In genomic region chr9:93956183-93956784, GRCh38 we compare ENCODE assay signal across 17 cellular contexts. TPM values are rescaled to one million over a fixed set of nuclear protein-coding genes. Genes with fewer than 3 reads are reported as not detected.
A peak's percentile ranks its signal among the peaks of the same experiment; 100 is the strongest.
DNase-seq lines count a peak whose midpoint lies in the region; ATAC-seq and TF ChIP-seq lines count a peak whose summit lies in the region.
"Had no signal": no experiment of that assay in that cellular context is flagged by ENCODE, and none has a peak within 500 bp of the region (broad histone marks: within the 10 kb centered on the region; RNA-seq: fewer than 3 reads in every experiment).

No MANE protein-coding gene starts in this region.

- CTCF ChIA-PET in SK-N-SH (lab: Yijun Ruan, JAX), result interaction anchor here (1.0 to 3.7 kb wide), 2 partner anchors 257 to 274 kb away, joined by 3 to 15 read pairs; no protein-coding TSS in a partner anchor

- H3F3A ChIP-seq in SK-N-SH (replicated peaks; ENCODE audit: insufficient read depth), result no peaks in the 10 kb centered on the region

- POLR2A ChIA-PET in SK-N-SH (lab: Yijun Ruan, JAX), result no interaction called here

- no peak for ATAC-seq in GM19324 (IDR thresholded peaks at IDR 0.05; ENCODE audit: low FRiP score, unreplicated experiment)
- ATAC-seq: left lobe of liver had no signal

- intact Hi-C loops in posterior vena cava (cut with DNase I), result no loop called here

- no peak for DNase-seq in T-helper 2 cell treated with Interferon-gamma antibody and Interleukin-4, amounts not matched to agents 5 μg/mL and 100 μg/mL, for 36 hours (ENCODE audit: low spot score)
- DNase-seq in T-helper 2 cell (no peak), posterior vena cava (ENCODE audit: low spot score) (peak; percentile 34), SK-N-SH (no peak), NCI-H524 (lab: John Stamatoyannopoulos, UW) (no peak)
- DNase-seq: 8988T; NK-92 treated with Interleukin-12 subunit alpha and Interleukin-12 subunit beta, amount 100 ng/mL, for 24 hours had no signal

- H3K27ac Mint-ChIP-seq in T-helper 2 cell treated with Interferon-gamma antibody and Interleukin-4, amounts not matched to agents 5 μg/mL and 100 μg/mL, for 36 hours, result no peak overlapping the region
- no peak overlapping the region for H3K27ac Mint-ChIP-seq in IgD-negative memory B cell
- no peak overlapping the region for H3K27ac Mint-ChIP-seq in brain
- H3K27ac Mint-ChIP-seq: CD4-positive, alpha-beta memory T cell; T-helper 1 cell treated with Interleukin-12 subunit alpha and Interleukin-12 subunit beta and Interleukin-4 antibody, amounts not matched to agents 30 μg/mL and 1 μg/mL, for 36 hours had no signal

- H3K27me3 Mint-ChIP-seq in T-helper 2 cell treated with Interferon-gamma antibody and Interleukin-4, amounts not matched to agents 5 μg/mL and 100 μg/mL, for 36 hours (ENCODE audit: low read depth), result peaks cover 75% of the 10 kb centered on the region
- peaks cover 57% of the 10 kb centered on the region for H3K27me3 Mint-ChIP-seq in IgD-negative memory B cell
- peaks cover 93% of the 10 kb centered on the region for H3K27me3 Mint-ChIP-seq in brain

- no peak overlapping the region for H3K27ac ChIP-seq in SK-N-SH (ENCODE audit: low read depth in 2 of 2, low read length in 1 of 2)
- H3K27ac ChIP-seq: hepatocyte, prostate gland had no signal

- no peak overlapping the region for H3K9ac ChIP-seq in SK-N-SH

- no peaks in the 10 kb centered on the region for H3K9me3 Mint-ChIP-seq in T-helper 2 cell treated with Interferon-gamma antibody and Interleukin-4, amounts not matched to agents 5 μg/mL and 100 μg/mL, for 36 hours
- peaks cover 0 to 2% (median 0%) of the 10 kb centered on the region in 3 donors for H3K9me3 Mint-ChIP-seq in IgD-negative memory B cell
- H3K9me3 Mint-ChIP-seq in brain, result peaks cover 0 to 10% (median 0%) of the 10 kb centered on the region in 5 experiments
- H3K9me3 Mint-ChIP-seq: T-helper 1 cell treated with Interleukin-12 subunit alpha and Interleukin-12 subunit beta and Interleukin-4 antibody, amounts not matched to agents 30 μg/mL and 1 μg/mL, for 36 hours had no signal

- H3K4me1 Mint-ChIP-seq in T-helper 2 cell treated with Interferon-gamma antibody and Interleukin-4, amounts not matched to agents 5 μg/mL and 100 μg/mL, for 36 hours (ENCODE audit: low read depth), result peaks cover 25% of the 10 kb centered on the region
- H3K4me1 Mint-ChIP-seq in IgD-negative memory B cell, result peaks cover 28 to 36% (median 28%) of the 10 kb centered on the region in 3 donors
- peaks cover 48% of the 10 kb centered on the region for H3K4me1 Mint-ChIP-seq in brain

- TF ChIP-seq CTCF in brain (conservative IDR thresholded peaks at IDR 0.05) (no peak), SK-N-SH (IDR thresholded peaks at IDR 0.05) (no peak)

- H3K4me2 ChIP-seq in SK-N-SH, result no peak overlapping the region

- peak overlapping the region; percentile 7 for H3K4me3 Mint-ChIP-seq in T-helper 2 cell treated with Interferon-gamma antibody and Interleukin-4, amounts not matched to agents 5 μg/mL and 100 μg/mL, for 36 hours
- H3K4me3 Mint-ChIP-seq in IgD-negative memory B cell (peak overlapping the region in 3 of 4 donors; percentile 62 to 94 (median 75)), brain (peak overlapping the region; percentile 81 to 88 (median 84))

- H3K4me3 ChIP-seq in SK-N-SH (ENCODE audit: low read depth in 2 of 2, low read length in 1 of 2), result no peak overlapping the region
- H3K4me3 ChIP-seq: hepatocyte had no signal

- peaks cover 93% of the 10 kb centered on the region for H3K27me3 ChIP-seq in SK-N-SH (ENCODE audit: insufficient read depth)

- H2AFZ ChIP-seq in SK-N-SH (ENCODE audit: low read depth), result no peak overlapping the region

- H4K20me1 ChIP-seq in SK-N-SH (ENCODE audit: insufficient read depth), result no peaks in the 10 kb centered on the region

- TF ChIP-seq RAD21 in SK-N-SH (IDR thresholded peaks at IDR 0.05; ENCODE audit: low read length), result no peak

- peaks cover 8% of the 10 kb centered on the region for H3K36me3 Mint-ChIP-seq in T-helper 2 cell treated with Interferon-gamma antibody and Interleukin-4, amounts not matched to agents 5 μg/mL and 100 μg/mL, for 36 hours (ENCODE audit: low read depth)
- H3K36me3 Mint-ChIP-seq in IgD-negative memory B cell, result peaks cover 1% of the 10 kb centered on the region
- H3K36me3 Mint-ChIP-seq in brain, result no peaks in the 10 kb centered on the region
- H3K36me3 Mint-ChIP-seq: CD4-positive, alpha-beta memory T cell had no signal

- H3K9me2 ChIP-seq in SK-N-SH, result no peaks in the 10 kb centered on the region

- WGBS in SK-N-SH (ENCODE audit: low lambda C conversion rate), result 48% methylated on average over 6 of the region's 6 CpGs

- no peaks in the 10 kb centered on the region for H3K36me3 ChIP-seq in SK-N-SH (replicated peaks in 1 of 2; ENCODE audit: control insufficient read depth in 1 of 2, insufficient read depth in 2 of 2, low read length in 1 of 2)
- H3K36me3 ChIP-seq: prostate gland had no signal

- peaks cover 0 to 15% of the 10 kb centered on the region in 2 experiments; a peak in 1 of 4 replicates for H3K4me1 ChIP-seq in SK-N-SH (ENCODE audit: control insufficient read depth in 1 of 2, insufficient read depth in 2 of 2, low read depth in 1 of 2, low read length in 1 of 2)

- H3K79me2 ChIP-seq in SK-N-SH (ENCODE audit: insufficient read depth), result no peaks in the 10 kb centered on the region
- H3K79me2 ChIP-seq: hepatocyte had no signal

- no peak for TF ChIP-seq EP300 in SK-N-SH (IDR thresholded peaks at IDR 0.05; ENCODE audit: borderline replicate concordance in 1 of 2, low read depth in 1 of 2, low read length in 1 of 2)

- H3K9me3 ChIP-seq in SK-N-SH, result no peaks in the 10 kb centered on the region
- H3K9me3 ChIP-seq: prostate gland had no signal

TF ChIP-seq in SK-N-SH, 30 proteins besides CTCF, POLR2A, EP300 and RAD21 (continues in another document):
- TF ChIP-seq IRF3 (IDR thresholded peaks at IDR 0.05; ENCODE audit: low read depth, low read length) (no peak), PBX3 (IDR thresholded peaks at IDR 0.05) (no peak), RFX5 (IDR thresholded peaks at IDR 0.05; ENCODE audit: low read length) (no peak), SMC3 (IDR thresholded peaks at IDR 0.05; ENCODE audit: low read depth, low read length) (no peak), EZH2phosphoT487 (IDR thresholded peaks at IDR 0.05; ENCODE audit: borderline replicate concordance, low read depth) (no peak), CHD2 (IDR thresholded peaks at IDR 0.05; ENCODE audit: low read length, partially characterized antibody) (no peak), REST (IDR thresholded peaks at IDR 0.05; ENCODE audit: low read depth, low read length) (no peak), USF2 (IDR thresholded peaks at IDR 0.05; ENCODE audit: borderline replicate concordance, low read depth, low read length) (no peak)

RNA-seq across cellular contexts. Expression of gene BARX1, which starts 1.1 kb away (rescaled TPM):
- polyA plus RNA-seq in IgD-negative memory B cell (0.33 TPM), brain (ENCODE audit: insufficient read depth, low read depth, low replicate concordance) (47.4 TPM), SK-N-SH (2012; rRNA removed) (not detected in 2 replicates)
- total RNA-seq in posterior vena cava, result not detected
- not detected in 2 replicates for polyA plus RNA-seq in SK-N-SH (2012; cell fraction: cytosol; rRNA removed)
- not detected in 2 replicates for polyA plus RNA-seq in SK-N-SH (2012; cell fraction: nucleus; rRNA removed)
- total RNA-seq: CD4-positive, alpha-beta memory T cell; left lobe of liver; LHCN-M2; ureter had no signal
- polyA plus RNA-seq: CD4-positive, alpha-beta memory T cell had no signal

Comparison
In these comparisons a context has a peak if more than half of its experiments do, and no peak if none do; other contexts are left out.
1. H3K4me3 Mint-ChIP-seq: peak in every context shown above with its lines; median percentile 84 in brain; 75 in IgD-negative memory B cell; 7 in T-helper 2 cell treated with Interferon-gamma antibody and Interleukin-4, amounts not matched to agents 5 μg/mL and 100 μg/mL, for 36 hours.
2. RNA of gene BARX1, which starts 1.1 kb away (polyA plus RNA-seq): 47.4 TPM in brain (single experiment); 0.33 TPM in IgD-negative memory B cell (single experiment) and not detected in SK-N-SH; every median in the first group is over 10 times any median in the second.